ENCODE assay signal across 1 cellular context in genomic region chr6:25301358-25301757, GRCh38.
TF ChIP-seq lines count a peak whose summit lies in the region.

No MANE protein-coding gene starts in this region.

TF ChIP-seq in WTC11, 78 proteins besides CTCF, POLR2A, EP300 and RAD21 (continued from another document):
- TF ChIP-seq ARID4B (CRISPR knock-in tag; IDR thresholded peaks at IDR 0.05; ENCODE audit: borderline replicate concordance) = no peak
- no peak for TF ChIP-seq CDX4 (CRISPR knock-in tag; IDR thresholded peaks at IDR 0.05; ENCODE audit: borderline replicate concordance)
- TF ChIP-seq E2F1 (CRISPR knock-in tag; IDR thresholded peaks at IDR 0.05) = no peak
- TF ChIP-seq HMGA2 (CRISPR knock-in tag; IDR thresholded peaks at IDR 0.05) = no peak
- TF ChIP-seq IRF2 (CRISPR knock-in tag; IDR thresholded peaks at IDR 0.05; ENCODE audit: borderline replicate concordance, low read depth) = no peak
TF ChIP-seq in WTC11: peak in this region for 0.
